In genomic region chr3:179068779-179069530, GRCh38 we compare ENCODE assay signal across 10 cellular contexts. TPM values are rescaled to one million over a fixed set of nuclear protein-coding genes. Genes with fewer than 3 reads are reported as not detected.
DNase-seq lines count a peak whose midpoint lies in the region; FAIRE-seq and TF ChIP-seq lines count a peak whose summit lies in the region.
"Had no signal": no experiment of that assay in that cellular context is flagged by ENCODE, and none has a peak within 500 bp of the region (broad histone marks: within the 10 kb centered on the region; RNA-seq: fewer than 3 reads in every experiment).

No MANE protein-coding gene starts in this region.

- H3K9ac ChIP-seq in neural cell (ENCODE audit: low read length): no peak overlapping the region

- H3K36me3 ChIP-seq in brain microvascular endothelial cell (replicated peaks) (peaks cover 23% of the 10 kb centered on the region), neural cell (ENCODE audit: insufficient read depth, low read length) (peaks cover 6% of the 10 kb centered on the region)

- peak overlapping the region; percentile 83 for H3K27ac ChIP-seq in brain microvascular endothelial cell
- H3K27ac ChIP-seq in neural cell (ENCODE audit: low read length): no peak overlapping the region
- H3K27ac ChIP-seq: HL-60 had no signal

- FAIRE-seq in GM12892 (lab: Jason Lieb, UNC): peak; percentile 44

- peak overlapping the region; percentile 66 for H3K4me3 ChIP-seq in AG09309 (ENCODE audit: control insufficient read depth, low read depth, low read length)
- H3K4me3 ChIP-seq in brain microvascular endothelial cell (ENCODE audit: low read depth, low read length): peak overlapping the region; percentile 90
- peak overlapping the region; percentile 73 for H3K4me3 ChIP-seq in neural cell (ENCODE audit: low read length)

- H3F3A ChIP-seq in neural cell (ENCODE audit: insufficient read depth, low read length, poor library complexity, severe bottlenecking): no peaks in the 10 kb centered on the region

- no peaks in the 10 kb centered on the region for H3K9me2 ChIP-seq in neural cell (ENCODE audit: insufficient read depth, low read length)

- H2AFZ ChIP-seq in neural cell (ENCODE audit: low read depth, low read length): no peak overlapping the region

- in situ Hi-C loops in brain microvascular endothelial cell (cut with HindIII; ENCODE audit: low pct_ligation_motif_present, low sequenced_read_pairs): no loop called here

- H3K79me2 ChIP-seq in neural cell (replicated peaks; ENCODE audit: insufficient read depth, low read length): peaks cover 24% of the 10 kb centered on the region

- 0 out of 2 replicates have a peak, but pooled peaks have one; percentile 25 for TF ChIP-seq POLR2A in GM12892 (IDR thresholded peaks at IDR 0.05; ENCODE audit: low read depth, low read length)

- H3K9me3 ChIP-seq in neural cell (ENCODE audit: low read length): no peaks in the 10 kb centered on the region
- H3K9me3 ChIP-seq: heart right ventricle had no signal

- peak; percentile 62 for TF ChIP-seq CTCF in AG09309 (IDR thresholded peaks at IDR 0.05; ENCODE audit: control insufficient read depth, insufficient read depth, low read depth, low read length, missing control alignments)
- TF ChIP-seq CTCF in brain microvascular endothelial cell (IDR thresholded peaks at IDR 0.05; ENCODE audit: low read depth, low read length, missing control alignments): peak; percentile 74
- peak; percentile 47 for TF ChIP-seq CTCF in neural cell (IDR thresholded peaks at IDR 0.05; ENCODE audit: poor library complexity, severe bottlenecking)

- H4K20me1 ChIP-seq in neural cell (ENCODE audit: insufficient read depth): no peaks in the 10 kb centered on the region

- H3K27me3 ChIP-seq in brain microvascular endothelial cell (replicated peaks): no peaks in the 10 kb centered on the region
- no peaks in the 10 kb centered on the region for H3K27me3 ChIP-seq in neural cell (ENCODE audit: insufficient read depth, low read depth, low read length)
- H3K27me3 ChIP-seq: heart right ventricle had no signal

- H3K4me2 ChIP-seq in neural cell (ENCODE audit: low read length): no peak overlapping the region

- DNase-seq in AG09309 (ENCODE audit: low read depth) (no peak), GM12892 (ENCODE audit: insufficient read length) (no peak), RKO (ENCODE audit: low spot score) (peak; percentile 63), brain microvascular endothelial cell (no peak), ecto neural progenitor cell (ENCODE audit: low spot score) (no peak), NCI-H187 (lab: John Stamatoyannopoulos, UW) (no peak)
- DNase-seq in activated CD4-positive, CD25-positive, alpha-beta regulatory T cell treated with anti-CD3 and anti-CD28 coated beads, Interleukin-2, amount 50 U/mL, for 72 hours: no peak
- DNase-seq: heart right ventricle had no signal

- TF ChIP-seq EP300 in neural cell (conservative IDR thresholded peaks at IDR 0.05; ENCODE audit: poor library complexity, severe bottlenecking): no peak

- TF ChIP-seq RAD21 in neural cell (conservative IDR thresholded peaks at IDR 0.05): peak; percentile 16

TF ChIP-seq in neural cell, 6 proteins besides CTCF, POLR2A, EP300 and RAD21:
- TF ChIP-seq SMC3 (conservative IDR thresholded peaks at IDR 0.05; ENCODE audit: poor library complexity) (no peak), POLR2AphosphoS5 (IDR thresholded peaks at IDR 0.05) (no peak), MXI1 (conservative IDR thresholded peaks at IDR 0.05; ENCODE audit: poor library complexity, severe bottlenecking) (no peak), EZH2 (IDR thresholded peaks at IDR 0.05; ENCODE audit: borderline replicate concordance, insufficient read depth, low read length, poor library complexity, severe bottlenecking) (no peak), TAF1 (IDR thresholded peaks at IDR 0.05; ENCODE audit: low read depth) (no peak), REST (IDR thresholded peaks at IDR 0.05; ENCODE audit: borderline replicate concordance) (no peak)

RNA-seq across cellular contexts. Expression of gene ZMAT3, which starts 2.7 kb away (rescaled TPM):
- 45.9 TPM for polyA plus RNA-seq in GM12892 (2012; ENCODE audit: missing spikeins)
- polyA plus RNA-seq in neural cell: 3.1 and 3.9 TPM in 2 replicates
- 9.0 and 12.2 TPM in 2 replicates for polyA minus RNA-seq in neural cell
